ENCODE assay signal across 24 cellular contexts in the genomic region with DNA sequence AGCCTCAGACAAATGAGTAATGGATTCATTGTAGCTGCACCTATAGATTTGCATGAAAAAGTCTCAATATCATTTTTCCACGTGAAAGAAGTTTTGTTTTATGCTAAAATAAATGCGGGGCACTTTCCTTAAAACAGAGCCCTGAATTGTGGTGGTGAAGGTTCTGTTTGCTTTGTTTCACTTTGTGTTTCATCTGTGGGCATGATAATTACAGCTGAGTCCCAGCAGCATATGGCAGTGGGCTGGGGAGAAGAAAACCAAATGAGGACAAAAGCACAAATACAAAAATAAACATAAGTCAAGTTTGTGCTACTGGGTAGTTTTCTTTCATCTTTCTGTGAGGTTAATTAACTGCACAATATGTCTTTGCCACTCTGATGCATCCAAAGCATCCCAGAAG.
"Had no signal": no experiment of that assay in that cellular context is flagged by ENCODE, and none has a peak within 500 bp of the region (broad histone marks: within the 10 kb centered on the region; RNA-seq: fewer than 3 reads in every experiment).

No MANE protein-coding gene starts in this region.

- H3K4me3 ChIP-seq: colonic mucosa, coronary artery, dorsolateral prefrontal cortex, esophagus muscularis mucosa, esophagus squamous epithelium, gastrocnemius medialis, gastroesophageal sphincter, heart left ventricle, heart right ventricle had no signal

- H3K27me3 Mint-ChIP-seq: dendritic cell treated with granulocyte-macrophage colony-stimulating factor and Interleukin-4, amounts not matched to agents 40 ng/mL and 50 ng/mL, for 4 days; effector memory CD8-positive, alpha-beta T cell had no signal

- H3K27ac Mint-ChIP-seq: dendritic cell treated with granulocyte-macrophage colony-stimulating factor and Interleukin-4, amounts not matched to agents 40 ng/mL and 50 ng/mL, for 4 days; effector memory CD8-positive, alpha-beta T cell; endodermal cell had no signal

- DNase-seq: colonic mucosa; cortex of kidney; dermis blood vessel endothelial cell; dorsolateral prefrontal cortex; effector CD4-positive, alpha-beta T cell; effector CD8-positive, alpha-beta T cell; effector memory CD4-positive, alpha-beta T cell; effector memory CD8-positive, alpha-beta T cell; endodermal cell; erythroblast; esophagus squamous epithelium; foreskin fibroblast; foreskin keratinocyte; foreskin melanocyte; gastrocnemius medialis; head of caudate nucleus; heart left ventricle; heart right ventricle had no signal

- H3K27me3 ChIP-seq: colonic mucosa, dorsolateral prefrontal cortex, esophagus muscularis mucosa, gastrocnemius medialis, gastroesophageal sphincter, heart left ventricle, heart right ventricle had no signal

- H3K36me3 ChIP-seq: colonic mucosa, esophagus muscularis mucosa, esophagus squamous epithelium, gastrocnemius medialis, gastroesophageal sphincter, heart left ventricle, heart right ventricle had no signal

- H3K27ac ChIP-seq: colonic mucosa, coronary artery, dorsolateral prefrontal cortex, epithelial cell of prostate, esophagus muscularis mucosa, esophagus squamous epithelium, foreskin keratinocyte, gastrocnemius medialis, gastroesophageal sphincter, heart left ventricle, heart right ventricle had no signal

- H3K4me1 ChIP-seq: colonic mucosa, esophagus muscularis mucosa, foreskin keratinocyte, gastrocnemius medialis, gastroesophageal sphincter, heart left ventricle, heart right ventricle had no signal

- ATAC-seq: effector memory CD8-positive, alpha-beta T cell; esophagus mucosa; foreskin keratinocyte; gastrocnemius medialis; gastroesophageal sphincter; heart left ventricle; heart right ventricle had no signal

- H3K9me3 ChIP-seq: colonic mucosa, gastrocnemius medialis had no signal

- H3K4me3 Mint-ChIP-seq: dendritic cell treated with granulocyte-macrophage colony-stimulating factor and Interleukin-4, amounts not matched to agents 40 ng/mL and 50 ng/mL, for 4 days; effector memory CD8-positive, alpha-beta T cell; endodermal cell had no signal
